In genomic region chr9:130693426-130694191, GRCh38 we compare ENCODE assay signal across 8 cellular contexts. TPM values are rescaled to one million over a fixed set of nuclear protein-coding genes. Genes with fewer than 3 reads are reported as not detected.
DNase-seq lines count a peak whose midpoint lies in the region; ATAC-seq and TF ChIP-seq lines count a peak whose summit lies in the region.

EXOSC2 (plus strand) TSS chr9:130693780; CDS start chr9:130693792, 12 bp downstream.

- H3K36me3 ChIP-seq in KOPT-K1 (ENCODE audit: insufficient read depth, low read length) (peaks cover 38% of the 10 kb centered on the region), Peyer's patch (peaks cover 0 to 19% (median 0%) of the 10 kb centered on the region in 3 donors), muscle layer of duodenum (ENCODE audit: control insufficient read depth in 1 of 2, insufficient read depth in 2 of 2, low read length in 2 of 2) (peaks cover 27% of the 10 kb centered on the region in 2 donors)

- H3K27me3 ChIP-seq in Peyer's patch: no peaks in the 10 kb centered on the region
- no peaks in the 10 kb centered on the region for H3K27me3 ChIP-seq in muscle layer of duodenum (ENCODE audit: low read depth, low read length)

- H3K27ac ChIP-seq in KOPT-K1 (ENCODE audit: low read depth, low read length, poor library complexity, severe bottlenecking) (peak within 1 kb of the TSS; percentile 80), Peyer's patch (peak within 1 kb of the TSS; percentile 19 to 76 (median 48)), muscle layer of duodenum (ENCODE audit: low read length) (peak within 1 kb of the TSS; percentile 80)

- H3K4me1 ChIP-seq in Peyer's patch (peaks cover 0 to 23% (median 3%) of the 10 kb centered on the region in 4 donors), muscle layer of duodenum (ENCODE audit: control insufficient read depth in 1 of 2, insufficient read depth in 2 of 2, low read length in 2 of 2) (peaks cover 5 to 24% of the 10 kb centered on the region in 2 donors)

- TF ChIP-seq CTCF in Peyer's patch (IDR thresholded peaks at IDR 0.05): no peak

- ATAC-seq in GM21786 (IDR thresholded peaks at IDR 0.05; ENCODE audit: unreplicated experiment): peak; percentile 91
- peak; percentile 91 for ATAC-seq in esophagus mucosa

- DNase-seq in DMS79 treated with DMSO at 0.1 percent for 48 hours (lab: John Stamatoyannopoulos, UW) (peak; percentile 91), Peyer's patch (peak; percentile 98 to 99 (median 98))
- peak; percentile 98 for DNase-seq in activated T-cell treated with anti-CD3 and anti-CD28 coated beads, Interleukin-2, amount 50 U/mL, for 48 hours
- peak; percentile 96 for DNase-seq in stimulated activated CD8-positive, alpha-beta memory T cell treated with anti-CD3 and anti-CD28 coated beads, Interleukin-7, amount 100 ng/mL, for 24 hours (ENCODE audit: low read depth)

- H3K9me3 ChIP-seq in KOPT-K1 (ENCODE audit: insufficient read depth, low read length, poor library complexity, severe bottlenecking): no peaks in the 10 kb centered on the region
- no peaks in the 10 kb centered on the region for H3K9me3 ChIP-seq in Peyer's patch
- no peaks in the 10 kb centered on the region for H3K9me3 ChIP-seq in muscle layer of duodenum (ENCODE audit: control insufficient read depth in 1 of 2, low read length in 2 of 2)

- H3K4me3 ChIP-seq in Peyer's patch: peak within 1 kb of the TSS; percentile 71 to 83 (median 78)
- peak within 1 kb of the TSS; percentile 86 to 97 for H3K4me3 ChIP-seq in muscle layer of duodenum (ENCODE audit: low read depth in 1 of 2, low read length in 2 of 2)

- peak; percentile 39 to 63 for TF ChIP-seq POLR2A in Peyer's patch (IDR thresholded peaks at IDR 0.05)

RNA-seq across cellular contexts. Expression of gene EXOSC2, which starts in this region (rescaled TPM):
- 10 to 100 TPM; 19.1 to 33.8 (median 20.8) TPM for total RNA-seq in Peyer's patch
- total RNA-seq in esophagus mucosa: 19.6 TPM

Comparison
In these comparisons a context has a peak if more than half of its experiments do, and no peak if none do; other contexts are left out.
1. Peak in every context shown above with its lines: DNase-seq, ATAC-seq, H3K4me3 ChIP-seq and H3K27ac ChIP-seq.